In genomic region chr6:35522660-35523658, GRCh38 we compare ENCODE assay signal across 8 cellular contexts. TPM values are rescaled to one million over a fixed set of nuclear protein-coding genes. Genes with fewer than 3 reads are reported as not detected.
DNase-seq lines count a peak whose midpoint lies in the region; ATAC-seq and TF ChIP-seq lines count a peak whose summit lies in the region.

No MANE protein-coding gene starts in this region.

- H3K79me2 ChIP-seq in MM.1S (ENCODE audit: low read length) = no peaks in the 10 kb centered on the region

- H3K4me1 ChIP-seq in MM.1S (ENCODE audit: low read length) = no peaks in the 10 kb centered on the region
- H3K4me1 ChIP-seq in right cardiac atrium (ENCODE audit: control insufficient read depth, insufficient read depth, low read length) = no peaks in the 10 kb centered on the region

- H3K36me3 ChIP-seq in MM.1S (replicated peaks; ENCODE audit: insufficient read depth, low read length) = no peaks in the 10 kb centered on the region

- H3K9ac ChIP-seq in MM.1S (ENCODE audit: low read length) = no peak overlapping the region

- peak overlapping the region; percentile 29; the same call in 1 of the 2 replicates for H3K4me2 ChIP-seq in MM.1S (ENCODE audit: low read depth, low read length)

- no peaks in the 10 kb centered on the region for H3F3A ChIP-seq in MM.1S (ENCODE audit: insufficient read depth, low read length)

- H3K9me3 ChIP-seq in MM.1S (replicated peaks; ENCODE audit: insufficient read depth, low read length) (no peaks in the 10 kb centered on the region), right cardiac atrium (ENCODE audit: control insufficient read depth, low read length) (no peaks in the 10 kb centered on the region)

- DNase-seq in NCI-H2081 (lab: John Stamatoyannopoulos, UW) (peak; percentile 48 to 56), NCI-H2081 treated with DMSO at 0.1 percent for 48 hours (lab: John Stamatoyannopoulos, UW) (no peak), MM.1S (peak; percentile 56), T-helper 1 cell (peak; percentile 45 to 85 (median 69)), amniotic stem cell (lab: John Stamatoyannopoulos, UW) (peak; percentile 41), right cardiac atrium (peak; percentile 74 to 89 (median 87)), sciatic nerve (ENCODE audit: low spot score) (peak; percentile 85)

- ATAC-seq in right cardiac atrium (peak; percentile 87 to 92), sciatic nerve (peak; percentile 94), GM18861 (IDR thresholded peaks at IDR 0.05; ENCODE audit: unreplicated experiment) (no peak)

- intact Hi-C loops in right cardiac atrium (cut with DNase I) = loop anchor here (1.0 to 5.0 kb wide), 4 partner anchors 214 to 234 kb away; partner anchors contain the start of gene ARMC12 (in 4 of the 4)
- intact Hi-C loops in sciatic nerve (cut with DNase I) = no loop called here

- H3K27ac ChIP-seq in MM.1S (ENCODE audit: low read length) (no peak overlapping the region), right cardiac atrium (ENCODE audit: low read length) (no peak overlapping the region)

- no peaks in the 10 kb centered on the region for H3K27me3 ChIP-seq in MM.1S (replicated peaks; ENCODE audit: insufficient read depth, low read length)
- H3K27me3 ChIP-seq in right cardiac atrium (ENCODE audit: control insufficient read depth, insufficient read depth) = no peaks in the 10 kb centered on the region

- H3K4me3 ChIP-seq in MM.1S (ENCODE audit: low read length) (no peak overlapping the region), right cardiac atrium (ENCODE audit: low read length) (no peak overlapping the region)

- peak; percentile 79 for TF ChIP-seq CTCF in MM.1S (IDR thresholded peaks at IDR 0.05; ENCODE audit: low read length)

- H4K20me1 ChIP-seq in MM.1S (ENCODE audit: insufficient read depth, low read length) = no peaks in the 10 kb centered on the region

- 30% methylated on average over 32 of the region's 32 CpGs for WGBS in right cardiac atrium

- H3K9me2 ChIP-seq in MM.1S (replicated peaks; ENCODE audit: insufficient read depth, low read length) = no peaks in the 10 kb centered on the region

- H2AFZ ChIP-seq in MM.1S (ENCODE audit: low read length) = peak overlapping the region; percentile 9; the same call in 1 of the 2 replicates

RNA-seq across cellular contexts. Expression of gene TULP1, which starts 10.3 kb away (rescaled TPM):
- total RNA-seq in right cardiac atrium (under 1 TPM in 2 of 4 donors, not detected in 2; 0.29 to 0.54 TPM), sciatic nerve (not detected)
- 0.34 TPM for polyA plus RNA-seq in right cardiac atrium

RNA-seq across cellular contexts. Expression of gene TEAD3, which starts 26.1 kb away (rescaled TPM):
- 10 to 100 TPM; 27.0 to 50.1 (median 38.2) TPM for total RNA-seq in right cardiac atrium
- polyA plus RNA-seq in right cardiac atrium = 27.1 TPM
- 20.5 TPM for total RNA-seq in sciatic nerve

RNA-seq across cellular contexts. Expression of gene RPL10A, which starts 54.8 kb away (rescaled TPM):
- 100 to 1,000 TPM; 608 to 717 (median 617) TPM for total RNA-seq in right cardiac atrium
- polyA plus RNA-seq in right cardiac atrium = 672 TPM
- 813 TPM for total RNA-seq in sciatic nerve
